In genomic region chr6:41284726-41285125, GRCh38 we compare ENCODE assay signal across 17 cellular contexts. TPM values are rescaled to one million over a fixed set of nuclear protein-coding genes. Genes with fewer than 3 reads are reported as not detected.
A peak's percentile ranks its signal among the peaks of the same experiment; 100 is the strongest.
DNase-seq lines count a peak whose midpoint lies in the region; ATAC-seq and TF ChIP-seq lines count a peak whose summit lies in the region.
"Had no signal": no experiment of that assay in that cellular context is flagged by ENCODE, and none has a peak within 500 bp of the region (broad histone marks: within the 10 kb centered on the region; RNA-seq: fewer than 3 reads in every experiment).

No MANE protein-coding gene starts in this region.

- H3K9me3 Mint-ChIP-seq in activated CD4-positive, alpha-beta T cell treated with anti-CD3 and anti-CD28 coated beads, Interleukin-2, amount 10 ng/mL, durations not matched to agents 24 days and 14 days = no peaks in the 10 kb centered on the region
- H3K9me3 Mint-ChIP-seq: stimulated activated naive CD8-positive, alpha-beta T cell treated with anti-CD3 and anti-CD28 coated beads, Interleukin-15, amount 100 ng/mL, for 72 hours had no signal

- TF ChIP-seq POLR2A in upper lobe of left lung (IDR thresholded peaks at IDR 0.05) = peak in 1 of 4 donors; percentile 12

- peaks cover 7% of the 10 kb centered on the region for H3K4me1 Mint-ChIP-seq in activated CD4-positive, alpha-beta T cell treated with anti-CD3 and anti-CD28 coated beads, Interleukin-2, amount 10 ng/mL, durations not matched to agents 24 days and 14 days

- DNase-seq in activated CD4-positive, alpha-beta T cell treated with anti-CD3 and anti-CD28 coated beads, Interleukin-2, amount 10 ng/mL, durations not matched to agents 24 days and 14 days = peak; percentile 46
- no peak for DNase-seq in activated CD4-positive, alpha-beta T cell treated with anti-CD3 and anti-CD28 coated beads, Interleukin-2, amount 50 U/mL, for 4 hours
- peak; percentile 10 for DNase-seq in adipocyte (ENCODE audit: low read depth)
- DNase-seq in iPS-NIHi11 (ENCODE audit: low spot score) = peak; percentile 33
- DNase-seq in upper lobe of left lung = peak in 1 of 2 donors; percentile 83
- no peak for DNase-seq in NCI-H2107 treated with DMSO at 0.1 percent for 48 hours (lab: John Stamatoyannopoulos, UW; ENCODE audit: unreplicated experiment)
- DNase-seq: activated CD8-positive, alpha-beta memory T cell treated with anti-CD3 and anti-CD28 coated beads, Interleukin-2, amount 50 U/mL, for 4 hours; activated naive CD4-positive, alpha-beta T cell treated with anti-CD3 and anti-CD28 coated beads, Interleukin-2, amount 10 ng/mL, durations not matched to agents 7 days and 5 days; NCI-H526 treated with DMSO at 0.1 percent for 48 hours; stimulated activated naive CD8-positive, alpha-beta T cell treated with anti-CD3 and anti-CD28 coated beads, Interleukin-15, amount 100 ng/mL, for 72 hours; SW 1271 had no signal

- H3K27me3 ChIP-seq in adipocyte (replicated peaks; ENCODE audit: control insufficient read depth, insufficient read depth, low read length) = no peaks in the 10 kb centered on the region
- no peaks in the 10 kb centered on the region for H3K27me3 ChIP-seq in upper lobe of left lung

- H3K4me3 ChIP-seq in adipocyte (ENCODE audit: low read length) = no peak overlapping the region
- peak overlapping the region in 2 of 4 donors; percentile 18 to 42 for H3K4me3 ChIP-seq in upper lobe of left lung
- H3K4me3 ChIP-seq: A549 had no signal

- H3K36me3 ChIP-seq in adipocyte (ENCODE audit: control insufficient read depth, insufficient read depth, low read length, severe bottlenecking) (no peaks in the 10 kb centered on the region), upper lobe of left lung (no peaks in the 10 kb centered on the region)

- no peak for TF ChIP-seq EP300 in upper lobe of left lung (IDR thresholded peaks at IDR 0.05)

- no peak overlapping the region for H3K9ac ChIP-seq in adipocyte (ENCODE audit: low read length)

- 25 to 48% methylated on average over 1 of the region's 1 CpG for whole genome bisulfite sequencing in upper lobe of left lung, 2 donors

- no peaks in the 10 kb centered on the region for H3K36me3 Mint-ChIP-seq in activated CD4-positive, alpha-beta T cell treated with anti-CD3 and anti-CD28 coated beads, Interleukin-2, amount 10 ng/mL, durations not matched to agents 24 days and 14 days (ENCODE audit: low read depth)

- H3K9me3 ChIP-seq in adipocyte (ENCODE audit: control insufficient read depth, low read length) (no peaks in the 10 kb centered on the region), upper lobe of left lung (no peaks in the 10 kb centered on the region)
- H3K9me3 ChIP-seq: A549 had no signal

- H3K27ac Mint-ChIP-seq in activated CD4-positive, alpha-beta T cell treated with anti-CD3 and anti-CD28 coated beads, Interleukin-2, amount 10 ng/mL, durations not matched to agents 24 days and 14 days = no peak overlapping the region
- H3K27ac Mint-ChIP-seq: activated naive CD4-positive, alpha-beta T cell treated with anti-CD3 and anti-CD28 coated beads, Interleukin-2, amount 10 ng/mL, durations not matched to agents 7 days and 5 days; IgD-negative memory B cell; memory B cell; stimulated activated naive CD8-positive, alpha-beta T cell treated with anti-CD3 and anti-CD28 coated beads, Interleukin-15, amount 100 ng/mL, for 72 hours had no signal

- peaks cover 3% of the 10 kb centered on the region for H3K27me3 Mint-ChIP-seq in activated CD4-positive, alpha-beta T cell treated with anti-CD3 and anti-CD28 coated beads, Interleukin-2, amount 10 ng/mL, durations not matched to agents 24 days and 14 days

- H3K4me3 Mint-ChIP-seq in activated CD4-positive, alpha-beta T cell treated with anti-CD3 and anti-CD28 coated beads, Interleukin-2, amount 10 ng/mL, durations not matched to agents 24 days and 14 days = no peak overlapping the region
- H3K4me3 Mint-ChIP-seq: activated naive CD4-positive, alpha-beta T cell treated with anti-CD3 and anti-CD28 coated beads, Interleukin-2, amount 10 ng/mL, durations not matched to agents 7 days and 5 days; IgD-negative memory B cell; memory B cell; stimulated activated naive CD8-positive, alpha-beta T cell treated with anti-CD3 and anti-CD28 coated beads, Interleukin-15, amount 100 ng/mL, for 72 hours had no signal

- ATAC-seq in upper lobe of left lung (ENCODE audit: low FRiP score in 2 of 2) (peak; percentile 59 to 80), HG03469 (IDR thresholded peaks at IDR 0.05; ENCODE audit: unreplicated experiment) (no peak), HG03439 (IDR thresholded peaks at IDR 0.05; ENCODE audit: unreplicated experiment) (no peak)
- ATAC-seq: A549; stimulated activated naive CD8-positive, alpha-beta T cell treated with anti-CD3 and anti-CD28 coated beads, Interleukin-15, amount 100 ng/mL, for 72 hours had no signal

- no peak for TF ChIP-seq CTCF in upper lobe of left lung (IDR thresholded peaks at IDR 0.05)

- peak overlapping the region in 3 of 4 donors; percentile 7 to 65 (median 31) for H3K27ac ChIP-seq in upper lobe of left lung
- H3K27ac ChIP-seq: A549 had no signal

- H3K4me1 ChIP-seq in adipocyte (ENCODE audit: control insufficient read depth, insufficient read depth, low read length) = peaks cover 30% of the 10 kb centered on the region
- peaks cover 8 to 38% (median 24%) of the 10 kb centered on the region in 4 donors for H3K4me1 ChIP-seq in upper lobe of left lung
- H3K4me1 ChIP-seq: A549 had no signal

- intact Hi-C loops in activated CD4-positive, alpha-beta T cell treated with anti-CD3 and anti-CD28 coated beads, Interleukin-2, amount 10 ng/mL, durations not matched to agents 24 days and 14 days (cut with micrococcal nuclease) = no loop called here

RNA-seq across cellular contexts. Expression of gene TREM1, which starts 1.8 kb away (rescaled TPM):
- 0.43 TPM in 1 of 2 replicates, not detected in the other for total RNA-seq in activated CD4-positive, alpha-beta T cell treated with anti-CD3 and anti-CD28 coated beads, Interleukin-2, amount 10 ng/mL, durations not matched to agents 24 days and 14 days
- 100 to 1,000 TPM in 4 of 6 donors, 10 to 100 TPM in 2; 52.8 to 168 (median 115) TPM for total RNA-seq in upper lobe of left lung

RNA-seq across cellular contexts. Expression of gene NCR2, which starts 50.7 kb away (rescaled TPM):
- not detected in 2 replicates for total RNA-seq in activated CD4-positive, alpha-beta T cell treated with anti-CD3 and anti-CD28 coated beads, Interleukin-2, amount 10 ng/mL, durations not matched to agents 24 days and 14 days
- not detected for total RNA-seq in upper lobe of left lung
- total RNA-seq: skeletal muscle tissue had no signal

RNA-seq across cellular contexts. Expression of gene TREML4, which starts 56.6 kb away (rescaled TPM):
- total RNA-seq in activated CD4-positive, alpha-beta T cell treated with anti-CD3 and anti-CD28 coated beads, Interleukin-2, amount 10 ng/mL, durations not matched to agents 24 days and 14 days = not detected in 2 replicates
- not detected for total RNA-seq in upper lobe of left lung
- total RNA-seq: skeletal muscle tissue had no signal

Comparison
In these comparisons a context has a peak if more than half of its experiments do, and no peak if none do; other contexts are left out.
1. DNase-seq: peak in activated CD4-positive, alpha-beta T cell treated with anti-CD3 and anti-CD28 coated beads, Interleukin-2, amount 10 ng/mL, durations not matched to agents 24 days and 14 days (single experiment), adipocyte (single experiment) and iPS-NIHi11 (single experiment); none in activated CD4-positive, alpha-beta T cell treated with anti-CD3 and anti-CD28 coated beads, Interleukin-2, amount 50 U/mL, for 4 hours (0 of 2) and NCI-H2107 treated with DMSO at 0.1 percent for 48 hours (single experiment).
2. ATAC-seq: peak in upper lobe of left lung (2 of 2); none in HG03469 (single experiment) and HG03439 (single experiment).
3. RNA of gene TREM1, which starts 1.8 kb away (total RNA-seq): 52.8 to 168 TPM in upper lobe of left lung; 0.43 TPM in activated CD4-positive, alpha-beta T cell treated with anti-CD3 and anti-CD28 coated beads, Interleukin-2, amount 10 ng/mL, durations not matched to agents 24 days and 14 days; every median in the first group is over 10 times any median in the second.